ENCODE assay signal across 17 cellular contexts in the genomic region with DNA sequence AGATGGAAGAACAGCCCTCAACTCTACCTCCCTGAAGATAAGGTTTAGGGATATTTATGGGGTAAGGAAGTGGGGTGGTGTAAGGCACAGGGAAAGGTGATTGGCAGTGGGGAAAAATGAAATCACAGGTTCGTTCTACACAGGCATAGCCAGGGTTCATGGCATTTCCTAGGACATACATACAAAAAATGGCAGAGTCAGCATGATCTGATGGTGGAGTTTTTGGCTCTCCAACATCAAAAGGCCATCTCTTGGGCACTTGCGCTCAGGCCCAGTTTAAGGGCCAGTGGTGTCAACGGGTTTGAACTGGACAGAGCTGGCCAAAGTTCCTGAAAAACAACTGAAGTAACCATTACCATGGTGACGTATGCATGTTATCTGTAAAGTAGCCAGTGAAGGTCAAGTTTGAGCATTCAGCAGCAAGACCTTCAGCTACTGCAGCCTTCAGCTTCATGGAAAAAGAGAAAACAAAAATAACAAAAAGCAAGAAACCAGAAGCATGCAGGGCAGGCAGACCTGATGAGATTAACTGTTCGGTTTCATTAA.
A peak's percentile ranks its signal among the peaks of the same experiment; 100 is the strongest.
DNase-seq lines count a peak whose midpoint lies in the region; ATAC-seq, FAIRE-seq and TF ChIP-seq lines count a peak whose summit lies in the region.
"Had no signal": no experiment of that assay in that cellular context is flagged by ENCODE, and none has a peak within 500 bp of the region (broad histone marks: within the 10 kb centered on the region; RNA-seq: fewer than 3 reads in every experiment).

No MANE protein-coding gene starts in this region.

- no peak for DNase-seq in HepG2 (ENCODE audit: low spot score)
- no peak for DNase-seq in right lobe of liver
- DNase-seq in effector memory CD8-positive, alpha-beta T cell = no peak
- DNase-seq in osteocyte (ENCODE audit: extremely low spot score, unreplicated experiment) = no peak
- no peak for DNase-seq in mesothelial cell of epicardium (ENCODE audit: low spot score in 2 of 2, unreplicated experiment in 2 of 2)
- no peak for DNase-seq in SJCRH30
- no peak for DNase-seq in left ventricle myocardium superior
- no peak for DNase-seq in dedifferentiated amniotic fluid mesenchymal stem cell (ENCODE audit: extremely low spot score)
- DNase-seq: C1 segment of cervical spinal cord, DMS79 treated with DMSO at 0.1 percent for 48 hours, NCI-H1417 treated with DMSO at 0.1 percent for 48 hours, NCI-H1930, NCI-H446, NCI-H748 treated with DMSO at 0.1 percent for 48 hours, PC-3 had no signal

- H3K4me2 ChIP-seq in HepG2 (ENCODE audit: low read depth, low read length) = no peak overlapping the region

- H3K4me3 Mint-ChIP-seq in effector memory CD8-positive, alpha-beta T cell = no peak overlapping the region
- H3K4me3 Mint-ChIP-seq in osteocyte (ENCODE audit: unreplicated experiment) (no peak overlapping the region), mesothelial cell of epicardium (no peak overlapping the region)

- H2AFZ ChIP-seq in HepG2 (ENCODE audit: low read length) = no peak overlapping the region

- H3K27me3 ChIP-seq in HepG2 (ENCODE audit: control insufficient read depth in 1 of 2, insufficient read depth in 2 of 2, low read length in 2 of 2) = no peaks in the 10 kb centered on the region
- H3K27me3 ChIP-seq in right lobe of liver = no peaks in the 10 kb centered on the region
- no peaks in the 10 kb centered on the region for H3K27me3 ChIP-seq in SJCRH30

- H3K4me1 Mint-ChIP-seq in effector memory CD8-positive, alpha-beta T cell (ENCODE audit: low read depth in 2 of 2) = peaks cover 2 to 5% of the 10 kb centered on the region in 2 donors
- peaks cover 23% of the 10 kb centered on the region for H3K4me1 Mint-ChIP-seq in osteocyte (ENCODE audit: unreplicated experiment)
- H3K4me1 Mint-ChIP-seq in mesothelial cell of epicardium = peaks cover 32% of the 10 kb centered on the region

- no peaks in the 10 kb centered on the region; the same call in 1 of the 2 replicates for H4K20me1 ChIP-seq in HepG2 (ENCODE audit: insufficient read depth, low read length)

- H3K36me3 Mint-ChIP-seq in effector memory CD8-positive, alpha-beta T cell (ENCODE audit: insufficient read depth) = peaks cover 74% of the 10 kb centered on the region
- H3K36me3 Mint-ChIP-seq in osteocyte (ENCODE audit: unreplicated experiment) (peaks cover 38% of the 10 kb centered on the region), mesothelial cell of epicardium (peaks cover 26% of the 10 kb centered on the region)

- H3K27ac ChIP-seq in HepG2 (ENCODE audit: extremely low read length, insufficient read depth, low read length) = no peak overlapping the region
- no peak overlapping the region for H3K27ac ChIP-seq in right lobe of liver
- H3K27ac ChIP-seq in SJCRH30 = no peak overlapping the region
- H3K27ac ChIP-seq: RWPE1 had no signal

- POLR2A ChIA-PET in HepG2 (lab: Yijun Ruan, JAX) = no interaction called here

- TF ChIP-seq CTCF in HepG2 (CRISPR knock-in tag; IDR thresholded peaks at IDR 0.05) (no peak), right lobe of liver (IDR thresholded peaks at IDR 0.05) (no peak), osteocyte (IDR thresholded peaks at IDR 0.05) (no peak), mesothelial cell of epicardium (IDR thresholded peaks at IDR 0.05; ENCODE audit: unreplicated experiment) (no peak)

- no TSS peak for BruUV-seq in HepG2 (replicated peaks; lab: Mats Ljungman, UMichigan)

- H3K9me3 ChIP-seq in HepG2 (ENCODE audit: low read length) = no peaks in the 10 kb centered on the region
- no peaks in the 10 kb centered on the region for H3K9me3 ChIP-seq in right lobe of liver
- H3K9me3 ChIP-seq in SJCRH30 (replicated peaks) = no peaks in the 10 kb centered on the region
- H3K9me3 ChIP-seq: HAP-1 had no signal

- H3K27me3 Mint-ChIP-seq in effector memory CD8-positive, alpha-beta T cell = no peaks in the 10 kb centered on the region
- H3K27me3 Mint-ChIP-seq in osteocyte (ENCODE audit: unreplicated experiment) (no peaks in the 10 kb centered on the region), mesothelial cell of epicardium (ENCODE audit: low read depth) (peaks cover 6% of the 10 kb centered on the region)

- H3K36me3 ChIP-seq in HepG2 (replicated peaks in 1 of 2; ENCODE audit: control insufficient read depth in 1 of 2, insufficient read depth in 2 of 2, low read length in 2 of 2) (peaks cover 1 to 10% of the 10 kb centered on the region in 2 experiments; a peak in 4 of 5 replicates), right lobe of liver (peaks cover 0 to 57% (median 14%) of the 10 kb centered on the region in 4 donors), SJCRH30 (peaks cover 12% of the 10 kb centered on the region; the same call in 1 of the 2 replicates)
- H3K36me3 ChIP-seq: HAP-1 had no signal

- no peak overlapping the region for H3K9ac ChIP-seq in HepG2 (ENCODE audit: insufficient read depth, low read depth, low read length)

- H3K4me3 ChIP-seq in HepG2 (replicated peaks in 1 of 3; ENCODE audit: insufficient read depth in 1 of 3, low read depth in 2 of 3, low read length in 3 of 3) = no peak overlapping the region
- H3K4me3 ChIP-seq in right lobe of liver = no peak overlapping the region
- no peak overlapping the region for H3K4me3 ChIP-seq in SJCRH30
- H3K4me3 ChIP-seq: HAP-1 had no signal

- no peak for TF ChIP-seq EP300 in HepG2 (IDR thresholded peaks at IDR 0.05; ENCODE audit: low read depth in 2 of 2, low read length in 2 of 2)
- no peak for TF ChIP-seq EP300 in HepG2 (CRISPR knock-in tag; IDR thresholded peaks at IDR 0.05; ENCODE audit: borderline replicate concordance)

- peak overlapping the region; percentile 56 to 73 for H3K27ac Mint-ChIP-seq in effector memory CD8-positive, alpha-beta T cell
- peak overlapping the region; percentile 69 for H3K27ac Mint-ChIP-seq in osteocyte (ENCODE audit: unreplicated experiment)
- no peak overlapping the region for H3K27ac Mint-ChIP-seq in mesothelial cell of epicardium

- ATAC-seq in HepG2 (no peak), right lobe of liver (no peak), left ventricle myocardium superior (no peak)
- no peak for ATAC-seq in effector memory CD8-positive, alpha-beta T cell (replicated peaks)
- ATAC-seq: PC-3 had no signal

- H3K9me3 Mint-ChIP-seq in effector memory CD8-positive, alpha-beta T cell = no peaks in the 10 kb centered on the region
- H3K9me3 Mint-ChIP-seq in osteocyte (ENCODE audit: unreplicated experiment) = no peaks in the 10 kb centered on the region
- H3K9me3 Mint-ChIP-seq in mesothelial cell of epicardium = no peaks in the 10 kb centered on the region

- H3K4me1 ChIP-seq in HepG2 (ENCODE audit: insufficient read depth, low read length) (no peaks in the 10 kb centered on the region), right lobe of liver (no peaks in the 10 kb centered on the region), SJCRH30 (no peaks in the 10 kb centered on the region)

- intact Hi-C loops in HepG2 (cut with micrococcal nuclease; ENCODE audit: unreplicated experiment) = no loop called here
- intact Hi-C loops in right lobe of liver (cut with DNase I) = no loop called here
- intact Hi-C loops in left ventricle myocardium superior (cut with micrococcal nuclease) = no loop called here

- in situ Hi-C loops in HepG2 (cut with HindIII; ENCODE audit: extremely low pct_ligation_motif_present, low pct_unique_long_range_greater_than_20kb) = no loop called here

- no peak for FAIRE-seq in HepG2 (lab: Jason Lieb, UNC)

- TF ChIP-seq RAD21 in HepG2 (CRISPR knock-in tag; IDR thresholded peaks at IDR 0.05) = no peak

- H3K79me2 ChIP-seq in HepG2 (ENCODE audit: insufficient read depth, low read length) = no peaks in the 10 kb centered on the region

- TF ChIP-seq POLR2A in HepG2 (IDR thresholded peaks at IDR 0.05; ENCODE audit: insufficient read depth in 1 of 2, low read depth in 2 of 2, low read length in 2 of 2) = no peak
- no peak for TF ChIP-seq POLR2A in right lobe of liver (IDR thresholded peaks at IDR 0.05)

- WGBS in HepG2 (ENCODE audit: low lambda C conversion rate) = 88% methylated on average over 5 of the region's 5 CpGs
- 68% methylated on average over 3 of the region's 5 CpGs for WGBS in right lobe of liver (ENCODE audit: insufficient coverage, low coverage, low lambda C conversion rate, missing lambda C conversion rate)

- CTCF ChIA-PET in HepG2 (lab: Yijun Ruan, JAX; ENCODE audit: low intra/inter-chr PET ratio, low total read pairs) = no interaction called here

TF ChIP-seq in HepG2, 621 proteins besides CTCF, POLR2A, EP300 and RAD21 (continues in another document):
- peak; percentile 76 to 78 for TF ChIP-seq MAFK (conservative IDR thresholded peaks at IDR 0.05 in 1 of 2, IDR thresholded peaks at IDR 0.05 in 1 of 2; ENCODE audit: low read length in 2 of 2)
- TF ChIP-seq, protein P1, sequence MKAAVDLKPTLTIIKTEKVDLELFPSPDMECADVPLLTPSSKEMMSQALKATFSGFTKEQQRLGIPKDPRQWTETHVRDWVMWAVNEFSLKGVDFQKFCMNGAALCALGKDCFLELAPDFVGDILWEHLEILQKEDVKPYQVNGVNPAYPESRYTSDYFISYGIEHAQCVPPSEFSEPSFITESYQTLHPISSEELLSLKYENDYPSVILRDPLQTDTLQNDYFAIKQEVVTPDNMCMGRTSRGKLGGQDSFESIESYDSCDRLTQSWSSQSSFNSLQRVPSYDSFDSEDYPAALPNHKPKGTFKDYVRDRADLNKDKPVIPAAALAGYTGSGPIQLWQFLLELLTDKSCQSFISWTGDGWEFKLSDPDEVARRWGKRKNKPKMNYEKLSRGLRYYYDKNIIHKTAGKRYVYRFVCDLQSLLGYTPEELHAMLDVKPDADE (CRISPR knock-in tag; IDR thresholded peaks at IDR 0.05) = no peak
- no peak for TF ChIP-seq ESRRA (CRISPR knock-in tag; IDR thresholded peaks at IDR 0.05; ENCODE audit: low read depth)
